ENCODE assay signal across 8 cellular contexts in genomic region chr5:157283434-157283833, GRCh38.
A peak's percentile ranks its signal among the peaks of the same experiment; 100 is the strongest.
DNase-seq lines count a peak whose midpoint lies in the region; ATAC-seq and TF ChIP-seq lines count a peak whose summit lies in the region.

No MANE protein-coding gene starts in this region.

- TF ChIP-seq POLR2A in GM18505 (IDR thresholded peaks at IDR 0.05; ENCODE audit: borderline replicate concordance, extremely low read depth, insufficient read depth, insufficient read length): no peak

- DNase-seq in germinal center (ENCODE audit: low spot score) (peak; percentile 82), GM03348 (ENCODE audit: low spot score) (no peak), hepatic stellate cell (ENCODE audit: low spot score) (no peak), SW 1271 (lab: John Stamatoyannopoulos, UW) (no peak), anterior cingulate cortex (lab: John Stamatoyannopoulos, UW) (no peak)

- ATAC-seq in GM18505 (IDR thresholded peaks at IDR 0.05; ENCODE audit: unreplicated experiment): peak; percentile 100
- ATAC-seq in GM21515 (IDR thresholded peaks at IDR 0.05; ENCODE audit: unreplicated experiment): peak; percentile 99
- ATAC-seq in HG03565 (IDR thresholded peaks at IDR 0.05; ENCODE audit: unreplicated experiment): peak; percentile 100
